Comparison of ENCODE assay signal across 10 cellular contexts in genomic region chr13:45003417-45003816, GRCh38.
"Had no signal": no experiment of that assay in that cellular context is flagged by ENCODE, and none has a peak within 500 bp of the region (broad histone marks: within the 10 kb centered on the region; RNA-seq: fewer than 3 reads in every experiment).

No MANE protein-coding gene starts in this region.

- DNase-seq: H9, HCEC 1CT, HFFc6, Kasumi-1, KBM-7 had no signal

- ATAC-seq: GM23338 had no signal

- H3K4me3 ChIP-seq: GM23338 had no signal

- H3K27ac ChIP-seq: HL-60, KMS-11 had no signal

- H3K4me2 ChIP-seq: GM23338, KMS-11 had no signal

- H2AFZ ChIP-seq: GM23338 had no signal

- FAIRE-seq: H1, H54 had no signal

- H3K9ac ChIP-seq: KMS-11 had no signal
